ENCODE assay signal across 16 cellular contexts in genomic region chr5:34483442-34484033, GRCh38.
A peak's percentile ranks its signal among the peaks of the same experiment; 100 is the strongest.
DNase-seq lines count a peak whose midpoint lies in the region; ATAC-seq, FAIRE-seq and TF ChIP-seq lines count a peak whose summit lies in the region.
"Had no signal": no experiment of that assay in that cellular context is flagged by ENCODE, and none has a peak within 500 bp of the region (broad histone marks: within the 10 kb centered on the region; RNA-seq: fewer than 3 reads in every experiment).

No MANE protein-coding gene starts in this region.

- peak overlapping the region; percentile 54 for H4K5ac ChIP-seq in H1 (ENCODE audit: insufficient read length, low read depth, low read length)

- no peak for TF ChIP-seq POLR2A in H1 (IDR thresholded peaks at IDR 0.05; ENCODE audit: control extremely low read depth in 1 of 2, low read depth in 2 of 2, low read length in 2 of 2)

- H2AFZ ChIP-seq in H1 (ENCODE audit: low read length) = peak overlapping the region; percentile 9; the same call in 1 of the 2 replicates

- CTCF ChIA-PET in H1 (lab: Charles Lee; ENCODE audit: partially characterized antibody) = interaction anchor here (0.6 to 3.8 kb wide), 5 partner anchors 40 to 423 kb away, joined by 3 to 44 read pairs (median 17); no protein-coding TSS in a partner anchor

- no peak overlapping the region for H3K23ac ChIP-seq in H1 (ENCODE audit: insufficient read length)

- H3K27me3 ChIP-seq in HUES48 (ENCODE audit: control insufficient read depth, insufficient read depth, low read length) = no peaks in the 10 kb centered on the region
- H3K27me3 ChIP-seq in H1 (replicated peaks in 1 of 4; ENCODE audit: control insufficient read depth in 3 of 4, extremely low read depth in 1 of 4, insufficient read depth in 3 of 4, low read length in 3 of 4) = no peaks in the 10 kb centered on the region
- H3K27me3 ChIP-seq: ovary had no signal

- H2BK20ac ChIP-seq in H1 (ENCODE audit: low read length) = peak overlapping the region; percentile 74; the same call in 1 of the 2 replicates

- no peaks in the 10 kb centered on the region for H3K79me1 ChIP-seq in H1 (ENCODE audit: low read depth, low read length)

- peak overlapping the region; percentile 4 for H4K91ac ChIP-seq in H1 (replicated peaks; ENCODE audit: insufficient read length, low read length)

- H4K20me1 ChIP-seq in H1 (replicated peaks in 1 of 2; ENCODE audit: control insufficient read depth in 1 of 2, insufficient read depth in 2 of 2, low read length in 2 of 2) = no peaks in the 10 kb centered on the region

- H3K4me3 ChIP-seq in HUES48 (ENCODE audit: low read depth, low read length) = no peak overlapping the region
- H3K4me3 ChIP-seq in H1 (ENCODE audit: extremely low read depth in 1 of 4, insufficient read depth in 2 of 4, low read depth in 3 of 4, low read length in 4 of 4) = no peak overlapping the region; a peak in 1 of 8 replicates
- H3K4me3 ChIP-seq: mucosa of descending colon, ovary, spleen had no signal

- H3K9ac ChIP-seq in HUES48 (ENCODE audit: low read depth, low read length) (0 out of 2 replicates have a peak overlapping the region, but pooled peaks have one; percentile 25), H1 (replicated peaks in 1 of 4; ENCODE audit: extremely low read depth in 1 of 4, low read depth in 3 of 4, low read length in 3 of 4) (no peak overlapping the region; a peak in 1 of 7 replicates)

- H2BK12ac ChIP-seq in H1 (ENCODE audit: low read depth, low read length) = no peak overlapping the region; the same call in 1 of the 2 replicates

- no peak for TF ChIP-seq CTCF in H1 (IDR thresholded peaks at IDR 0.05; ENCODE audit: control extremely low read depth in 1 of 3, insufficient read depth in 1 of 3, low read depth in 1 of 3, low read length in 3 of 3)

- H3K4me1 ChIP-seq in HUES48 (ENCODE audit: control insufficient read depth, insufficient read depth, low read length) = peaks cover 27% of the 10 kb centered on the region
- H3K4me1 ChIP-seq in H1 (replicated peaks in 1 of 4; ENCODE audit: control insufficient read depth in 3 of 4, insufficient read depth in 4 of 4, low read length in 3 of 4) = peaks cover 0 to 18% (median 11%) of the 10 kb centered on the region in 4 experiments; a peak in 6 of 7 replicates

- H2AK5ac ChIP-seq in H1 (ENCODE audit: low read depth, low read length) = no peak overlapping the region

- 0 out of 2 replicates have a peak overlapping the region, but pooled peaks have one; percentile 47 for H2BK15ac ChIP-seq in H1 (ENCODE audit: low read length)

- no peak overlapping the region for H3K4ac ChIP-seq in H1 (replicated peaks; ENCODE audit: insufficient read length, low read depth, low read length)

- no peak for TF ChIP-seq EP300 in H1 (IDR thresholded peaks at IDR 0.05; ENCODE audit: borderline replicate concordance in 1 of 2, low read depth in 2 of 2, low read length in 2 of 2)

- H3K36me3 ChIP-seq in HUES48 (ENCODE audit: control insufficient read depth, insufficient read depth, low read length) = no peaks in the 10 kb centered on the region
- no peaks in the 10 kb centered on the region for H3K36me3 ChIP-seq in H1 (ENCODE audit: control insufficient read depth in 2 of 4, insufficient read depth in 4 of 4, low read length in 3 of 4)
- H3K36me3 ChIP-seq: ovary, spleen had no signal

- TF ChIP-seq RAD21 in H1 (IDR thresholded peaks at IDR 0.05 in 1 of 2, conservative IDR thresholded peaks at IDR 0.05 in 1 of 2; ENCODE audit: low read depth in 2 of 2, low read length in 2 of 2) = no peak

- POLR2A ChIA-PET in H1 (lab: Charles Lee; ENCODE audit: partially characterized antibody) = no interaction called here

- H2BK5ac ChIP-seq in H1 (ENCODE audit: low read depth, low read length) = peak overlapping the region; percentile 46; the same call in 1 of the 2 replicates

- H3K27ac ChIP-seq in HUES48 (ENCODE audit: low read depth, low read length) (peak overlapping the region; percentile 94), H1 (ENCODE audit: low read depth, low read length) (peak overlapping the region; percentile 39; the same call in 1 of the 2 replicates)
- H3K27ac ChIP-seq: HL-60, ovary, spleen had no signal

- H3K79me2 ChIP-seq in H1 (ENCODE audit: control insufficient read depth in 1 of 2, insufficient read depth in 2 of 2, low read length in 2 of 2) = no peaks in the 10 kb centered on the region

- no peak overlapping the region for H3K14ac ChIP-seq in H1 (ENCODE audit: insufficient read length)

- 31% methylated on average over 5 of the region's 5 CpGs; no CpG with 5 or more reads in 1 of the 2 experiments for WGBS in H1 (ENCODE audit: extremely low coverage in 1 of 2, insufficient coverage in 1 of 2, insufficient read length in 1 of 2, insufficient replicate concordance in 2 of 2, low coverage in 1 of 2, low lambda C conversion rate in 2 of 2, missing lambda C conversion rate in 1 of 2), 2 experiments

- no peak overlapping the region for H3K56ac ChIP-seq in H1 (replicated peaks; ENCODE audit: insufficient read length, low read depth, low read length)

- ATAC-seq in HG02884 (IDR thresholded peaks at IDR 0.05; ENCODE audit: unreplicated experiment) = no peak
- ATAC-seq: mucosa of descending colon; stimulated activated naive CD8-positive, alpha-beta T cell treated with anti-CD3 and anti-CD28 coated beads, Interleukin-15, amount 100 ng/mL, for 72 hours had no signal

- FAIRE-seq in H1 (lab: Jason Lieb, UNC) = peak; percentile 39

- DNase-seq in NCI-H2227 treated with DMSO at 0.1 percent for 48 hours (lab: John Stamatoyannopoulos, UW) (peak; percentile 85), H1 (ENCODE audit: low read depth in 1 of 2, low spot score in 2 of 2) (no peak), pons (ENCODE audit: low spot score) (peak; percentile 89), AG08396 (ENCODE audit: low spot score) (no peak), epidermal melanocyte (ENCODE audit: insufficient read length, low spot score) (no peak)
- no peak for DNase-seq in stimulated activated CD4-positive, alpha-beta T cell treated with anti-CD3 and anti-CD28 coated beads, Interleukin-1b, Interleukin-23, amount 100 ng/mL, for 48 hours
- DNase-seq: activated CD4-positive, alpha-beta T cell treated with anti-CD3 and anti-CD28 coated beads, Interleukin-2, amount 50 U/mL, for 1 hour; activated T-cell treated with anti-CD3 and anti-CD28 coated beads, Interleukin-2, amount 50 U/mL, for 48 hours; kidney glomerular epithelial cell; mucosa of descending colon; ovary; spleen; stimulated activated naive CD8-positive, alpha-beta T cell treated with anti-CD3 and anti-CD28 coated beads, Interleukin-15, amount 100 ng/mL, for 72 hours had no signal

- H3K18ac ChIP-seq in H1 (ENCODE audit: extremely low read depth, low read length) = peak overlapping the region; percentile 66; the same call in 1 of the 2 replicates

- H3K4me2 ChIP-seq in H1 (ENCODE audit: insufficient read depth in 1 of 2, low read depth in 2 of 2, low read length in 2 of 2) = 0 out of 4 replicates have a peak overlapping the region, but pooled peaks of 1 of the 2 experiments have one; percentile 12

- no peak overlapping the region for H4K8ac ChIP-seq in H1 (ENCODE audit: extremely low read depth, insufficient read depth, low read length)

- no peaks in the 10 kb centered on the region for H3K23me2 ChIP-seq in H1 (ENCODE audit: low read depth, low read length)

- peak overlapping the region; percentile 2 for H2BK120ac ChIP-seq in H1 (replicated peaks; ENCODE audit: low read depth, low read length)

- H3K9me3 ChIP-seq in HUES48 (ENCODE audit: control insufficient read depth, insufficient read depth, low read length) = no peaks in the 10 kb centered on the region
- H3K9me3 ChIP-seq in H1 (ENCODE audit: insufficient read depth in 2 of 2, low read depth in 1 of 2, low read length in 1 of 2) = peaks cover 5 to 9% of the 10 kb centered on the region in 2 experiments; a peak in 3 of 4 replicates
- H3K9me3 ChIP-seq: mucosa of descending colon, ovary had no signal

TF ChIP-seq in H1, 55 proteins besides CTCF, POLR2A, EP300 and RAD21 (continues in another document):
- TF ChIP-seq, protein P1, sequence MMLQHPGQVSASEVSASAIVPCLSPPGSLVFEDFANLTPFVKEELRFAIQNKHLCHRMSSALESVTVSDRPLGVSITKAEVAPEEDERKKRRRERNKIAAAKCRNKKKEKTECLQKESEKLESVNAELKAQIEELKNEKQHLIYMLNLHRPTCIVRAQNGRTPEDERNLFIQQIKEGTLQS (IDR thresholded peaks at IDR 0.05; ENCODE audit: insufficient read depth, low read depth, low read length) = no peak
- TF ChIP-seq TCF12 (IDR thresholded peaks at IDR 0.05; ENCODE audit: low read depth, low read length) (peak; percentile 93), MAFK (IDR thresholded peaks at IDR 0.05; ENCODE audit: low read depth, low read length) (peak; percentile 54; the same call in 1 of the 2 replicates), RFX5 (IDR thresholded peaks at IDR 0.05; ENCODE audit: borderline replicate concordance, low read depth, low read length) (no peak), SP2 (IDR thresholded peaks at IDR 0.05; ENCODE audit: low read length) (no peak), BACH1 (IDR thresholded peaks at IDR 0.05; ENCODE audit: low read length) (no peak), YY1 (IDR thresholded peaks at IDR 0.05; ENCODE audit: low read depth, low read length) (no peak), TAF7 (optimal IDR thresholded peaks at IDR 0.05; ENCODE audit: borderline replicate concordance, low read depth, low read length) (no peak), E2F6 (IDR thresholded peaks at IDR 0.05) (peak; percentile 61; the same call in 1 of the 2 replicates), HDAC2 (IDR thresholded peaks at IDR 0.05; ENCODE audit: borderline replicate concordance in 1 of 2, low read depth in 2 of 2, low read length in 2 of 2) (no peak)
- TF ChIP-seq, protein P2, sequence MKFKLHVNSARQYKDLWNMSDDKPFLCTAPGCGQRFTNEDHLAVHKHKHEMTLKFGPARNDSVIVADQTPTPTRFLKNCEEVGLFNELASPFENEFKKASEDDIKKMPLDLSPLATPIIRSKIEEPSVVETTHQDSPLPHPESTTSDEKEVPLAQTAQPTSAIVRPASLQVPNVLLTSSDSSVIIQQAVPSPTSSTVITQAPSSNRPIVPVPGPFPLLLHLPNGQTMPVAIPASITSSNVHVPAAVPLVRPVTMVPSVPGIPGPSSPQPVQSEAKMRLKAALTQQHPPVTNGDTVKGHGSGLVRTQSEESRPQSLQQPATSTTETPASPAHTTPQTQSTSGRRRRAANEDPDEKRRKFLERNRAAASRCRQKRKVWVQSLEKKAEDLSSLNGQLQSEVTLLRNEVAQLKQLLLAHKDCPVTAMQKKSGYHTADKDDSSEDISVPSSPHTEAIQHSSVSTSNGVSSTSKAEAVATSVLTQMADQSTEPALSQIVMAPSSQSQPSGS (IDR thresholded peaks at IDR 0.05; ENCODE audit: low read length) = 0 out of 2 replicates have a peak, but pooled peaks have one; percentile 29

Comparison
In these comparisons a context has a peak if more than half of its experiments do, and no peak if none do; other contexts are left out.
1. DNase-seq: peak in NCI-H2227 treated with DMSO at 0.1 percent for 48 hours (single experiment) and pons (single experiment); none in H1 (0 of 2), AG08396 (single experiment), stimulated activated CD4-positive, alpha-beta T cell treated with anti-CD3 and anti-CD28 coated beads, Interleukin-1b, Interleukin-23, amount 100 ng/mL, for 48 hours (single experiment) and epidermal melanocyte (single experiment).